20 cellular contexts compared by ENCODE assay signal in genomic region chr5:61965495-61965894, GRCh38.
"Had no signal": no experiment of that assay in that cellular context is flagged by ENCODE, and none has a peak within 500 bp of the region (broad histone marks: within the 10 kb centered on the region; RNA-seq: fewer than 3 reads in every experiment).

No MANE protein-coding gene starts in this region.

- H3K27me3 ChIP-seq: MG63 had no signal

- H3K27ac ChIP-seq: SJSA1, SK-N-MC had no signal

- H3K4me3 ChIP-seq: MG63, SJSA1, SK-N-MC had no signal

- DNase-seq: KBM-7, MG63, NCI-H1092, NCI-H1105 treated with DMSO at 0.1 percent for 48 hours, NCI-H1417 treated with DMSO at 0.1 percent for 48 hours, NCI-H146, NCI-H1694 treated with DMSO at 0.1 percent for 48 hours, NCI-H1930, NCI-H2081, NCI-H2107, NCI-H2171 treated with DMSO at 0.1 percent for 48 hours, NCI-H345, NCI-H446 treated with DMSO at 0.1 percent for 48 hours, NCI-H510A treated with DMSO at 0.1 percent for 48 hours, NCI-H774, Right ventricle myocardium superior, RPMI8226, SIG-M5 had no signal

- H3K9me3 ChIP-seq: MG63, SJSA1 had no signal

- H3K36me3 ChIP-seq: MG63, SJSA1 had no signal
